Comparison of ENCODE assay signal across 1 cellular context in genomic region chr2:53970898-53971681, GRCh38.
TF ChIP-seq lines count a peak whose summit lies in the region.

A gene with protein sequence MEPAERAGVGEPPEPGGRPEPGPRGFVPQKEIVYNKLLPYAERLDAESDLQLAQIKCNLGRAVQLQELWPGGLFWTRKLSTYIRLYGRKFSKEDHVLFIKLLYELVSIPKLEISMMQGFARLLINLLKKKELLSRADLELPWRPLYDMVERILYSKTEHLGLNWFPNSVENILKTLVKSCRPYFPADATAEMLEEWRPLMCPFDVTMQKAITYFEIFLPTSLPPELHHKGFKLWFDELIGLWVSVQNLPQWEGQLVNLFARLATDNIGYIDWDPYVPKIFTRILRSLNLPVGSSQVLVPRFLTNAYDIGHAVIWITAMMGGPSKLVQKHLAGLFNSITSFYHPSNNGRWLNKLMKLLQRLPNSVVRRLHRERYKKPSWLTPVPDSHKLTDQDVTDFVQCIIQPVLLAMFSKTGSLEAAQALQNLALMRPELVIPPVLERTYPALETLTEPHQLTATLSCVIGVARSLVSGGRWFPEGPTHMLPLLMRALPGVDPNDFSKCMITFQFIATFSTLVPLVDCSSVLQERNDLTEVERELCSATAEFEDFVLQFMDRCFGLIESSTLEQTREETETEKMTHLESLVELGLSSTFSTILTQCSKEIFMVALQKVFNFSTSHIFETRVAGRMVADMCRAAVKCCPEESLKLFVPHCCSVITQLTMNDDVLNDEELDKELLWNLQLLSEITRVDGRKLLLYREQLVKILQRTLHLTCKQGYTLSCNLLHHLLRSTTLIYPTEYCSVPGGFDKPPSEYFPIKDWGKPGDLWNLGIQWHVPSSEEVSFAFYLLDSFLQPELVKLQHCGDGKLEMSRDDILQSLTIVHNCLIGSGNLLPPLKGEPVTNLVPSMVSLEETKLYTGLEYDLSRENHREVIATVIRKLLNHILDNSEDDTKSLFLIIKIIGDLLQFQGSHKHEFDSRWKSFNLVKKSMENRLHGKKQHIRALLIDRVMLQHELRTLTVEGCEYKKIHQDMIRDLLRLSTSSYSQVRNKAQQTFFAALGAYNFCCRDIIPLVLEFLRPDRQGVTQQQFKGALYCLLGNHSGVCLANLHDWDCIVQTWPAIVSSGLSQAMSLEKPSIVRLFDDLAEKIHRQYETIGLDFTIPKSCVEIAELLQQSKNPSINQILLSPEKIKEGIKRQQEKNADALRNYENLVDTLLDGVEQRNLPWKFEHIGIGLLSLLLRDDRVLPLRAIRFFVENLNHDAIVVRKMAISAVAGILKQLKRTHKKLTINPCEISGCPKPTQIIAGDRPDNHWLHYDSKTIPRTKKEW (N-terminal part only) (minus strand): TSS chr2:53970993. CDS start chr2:53970784, 209 bp downstream.

TF ChIP-seq in K562, 482 proteins besides CTCF, POLR2A, EP300 and RAD21 (continued from another document and continues in another):
- TF ChIP-seq, protein P1, sequence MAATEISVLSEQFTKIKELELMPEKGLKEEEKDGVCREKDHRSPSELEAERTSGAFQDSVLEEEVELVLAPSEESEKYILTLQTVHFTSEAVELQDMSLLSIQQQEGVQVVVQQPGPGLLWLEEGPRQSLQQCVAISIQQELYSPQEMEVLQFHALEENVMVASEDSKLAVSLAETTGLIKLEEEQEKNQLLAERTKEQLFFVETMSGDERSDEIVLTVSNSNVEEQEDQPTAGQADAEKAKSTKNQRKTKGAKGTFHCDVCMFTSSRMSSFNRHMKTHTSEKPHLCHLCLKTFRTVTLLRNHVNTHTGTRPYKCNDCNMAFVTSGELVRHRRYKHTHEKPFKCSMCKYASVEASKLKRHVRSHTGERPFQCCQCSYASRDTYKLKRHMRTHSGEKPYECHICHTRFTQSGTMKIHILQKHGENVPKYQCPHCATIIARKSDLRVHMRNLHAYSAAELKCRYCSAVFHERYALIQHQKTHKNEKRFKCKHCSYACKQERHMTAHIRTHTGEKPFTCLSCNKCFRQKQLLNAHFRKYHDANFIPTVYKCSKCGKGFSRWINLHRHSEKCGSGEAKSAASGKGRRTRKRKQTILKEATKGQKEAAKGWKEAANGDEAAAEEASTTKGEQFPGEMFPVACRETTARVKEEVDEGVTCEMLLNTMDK (IDR thresholded peaks at IDR 0.05; ENCODE audit: borderline replicate concordance, insufficient read depth, low read depth, low read length, poor library complexity, severe bottlenecking): no peak
- TF ChIP-seq GTF2E2 (tag; IDR thresholded peaks at IDR 0.05): no peak
- TF ChIP-seq ILF3 (IDR thresholded peaks at IDR 0.05; ENCODE audit: borderline replicate concordance): no peak
- no peak for TF ChIP-seq ZNF551 (CRISPR knock-in tag; IDR thresholded peaks at IDR 0.05)
- peak; percentile 73 for TF ChIP-seq FUS (optimal IDR thresholded peaks at IDR 0.05; ENCODE audit: low read depth, low read length)
- 0 out of 2 replicates have a peak, but pooled peaks have one; percentile 40 for TF ChIP-seq HNRNPL (IDR thresholded peaks at IDR 0.05; ENCODE audit: low read depth, low read length)
- no peak for TF ChIP-seq LCOR (CRISPR knock-in tag; IDR thresholded peaks at IDR 0.05)
- TF ChIP-seq SP2 (IDR thresholded peaks at IDR 0.05; ENCODE audit: extremely low read depth, low read depth, low read length, poor library complexity, severe bottlenecking): no peak
- peak; percentile 70 for TF ChIP-seq MAX (CRISPR knock-in tag; IDR thresholded peaks at IDR 0.05)
- 0 out of 2 replicates have a peak, but pooled peaks have one; percentile 28 for TF ChIP-seq FOSL1 (tag; conservative IDR thresholded peaks at IDR 0.05)
- TF ChIP-seq RAD51 (IDR thresholded peaks at IDR 0.05; ENCODE audit: borderline replicate concordance, low read depth): no peak
- peak; percentile 29 for TF ChIP-seq PHF20 (IDR thresholded peaks at IDR 0.05; ENCODE audit: partially characterized antibody)
- peak; percentile 79 for TF ChIP-seq TAF1 (IDR thresholded peaks at IDR 0.05; ENCODE audit: control insufficient read depth, extremely low read depth, insufficient read depth, low read length, severe bottlenecking)
- TF ChIP-seq MEF2A (IDR thresholded peaks at IDR 0.05; ENCODE audit: control insufficient read depth, low read depth, low read length): no peak
- TF ChIP-seq ZNF282 (CRISPR knock-in tag; IDR thresholded peaks at IDR 0.05): no peak
- TF ChIP-seq, protein P2, sequence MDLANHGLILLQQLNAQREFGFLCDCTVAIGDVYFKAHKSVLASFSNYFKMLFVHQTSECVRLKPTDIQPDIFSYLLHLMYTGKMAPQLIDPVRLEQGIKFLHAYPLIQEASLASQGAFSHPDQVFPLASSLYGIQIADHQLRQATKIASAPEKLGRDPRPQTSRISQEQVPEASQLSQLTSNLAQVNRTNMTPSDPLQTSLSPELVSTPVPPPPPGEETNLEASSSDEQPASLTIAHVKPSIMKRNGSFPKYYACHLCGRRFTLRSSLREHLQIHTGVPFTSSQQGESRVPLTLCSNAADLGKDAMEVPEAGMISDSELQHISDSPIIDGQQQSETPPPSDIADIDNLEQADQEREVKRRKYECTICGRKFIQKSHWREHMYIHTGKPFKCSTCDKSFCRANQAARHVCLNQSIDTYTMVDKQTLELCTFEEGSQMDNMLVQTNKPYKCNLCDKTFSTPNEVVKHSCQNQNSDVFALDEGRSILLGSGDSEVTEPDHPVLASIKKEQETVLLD (IDR thresholded peaks at IDR 0.05): no peak
- no peak for TF ChIP-seq MYNN (IDR thresholded peaks at IDR 0.05)
- TF ChIP-seq MYNN (CRISPR knock-in tag; IDR thresholded peaks at IDR 0.05): no peak
- TF ChIP-seq NRF1 (conservative IDR thresholded peaks at IDR 0.05 in 1 of 2, IDR thresholded peaks at IDR 0.05 in 1 of 2): peak; percentile 31; a peak in 2 of 4 replicates
- TF ChIP-seq FOXP1 (CRISPR knock-in tag; IDR thresholded peaks at IDR 0.05): peak; percentile 38; the same call in 1 of the 2 replicates
- TF ChIP-seq KAT7 (CRISPR knock-in tag; IDR thresholded peaks at IDR 0.05; ENCODE audit: borderline replicate concordance): peak; percentile 54; the same call in 1 of the 2 replicates
- TF ChIP-seq L3MBTL2 (IDR thresholded peaks at IDR 0.05): peak; percentile 78
- no peak for TF ChIP-seq ZNF407 (IDR thresholded peaks at IDR 0.05; ENCODE audit: low read depth)
- no peak for TF ChIP-seq MITF (IDR thresholded peaks at IDR 0.05)
- no peak for TF ChIP-seq HDAC6 (IDR thresholded peaks at IDR 0.05; ENCODE audit: low read depth, low read length)
- peak; percentile 19 to 81; a peak in 1 of 4 replicates for TF ChIP-seq UBTF (IDR thresholded peaks at IDR 0.05; ENCODE audit: borderline replicate concordance in 1 of 2, low read depth in 2 of 2, low read length in 2 of 2)
- TF ChIP-seq SMAD1 (IDR thresholded peaks at IDR 0.05; ENCODE audit: low read depth, low read length, partially characterized antibody): peak; percentile 50
- TF ChIP-seq, protein P3, sequence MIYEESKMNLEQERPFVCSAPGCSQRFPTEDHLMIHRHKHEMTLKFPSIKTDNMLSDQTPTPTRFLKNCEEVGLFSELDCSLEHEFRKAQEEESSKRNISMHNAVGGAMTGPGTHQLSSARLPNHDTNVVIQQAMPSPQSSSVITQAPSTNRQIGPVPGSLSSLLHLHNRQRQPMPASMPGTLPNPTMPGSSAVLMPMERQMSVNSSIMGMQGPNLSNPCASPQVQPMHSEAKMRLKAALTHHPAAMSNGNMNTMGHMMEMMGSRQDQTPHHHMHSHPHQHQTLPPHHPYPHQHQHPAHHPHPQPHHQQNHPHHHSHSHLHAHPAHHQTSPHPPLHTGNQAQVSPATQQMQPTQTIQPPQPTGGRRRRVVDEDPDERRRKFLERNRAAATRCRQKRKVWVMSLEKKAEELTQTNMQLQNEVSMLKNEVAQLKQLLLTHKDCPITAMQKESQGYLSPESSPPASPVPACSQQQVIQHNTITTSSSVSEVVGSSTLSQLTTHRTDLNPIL (CRISPR knock-in tag; IDR thresholded peaks at IDR 0.05): no peak
- peak; percentile 93 for TF ChIP-seq POLR2AphosphoS5 (IDR thresholded peaks at IDR 0.05; ENCODE audit: control insufficient read depth, insufficient read depth, low read depth, low read length)
- 0 out of 2 replicates have a peak, but pooled peaks have one; percentile 43 for TF ChIP-seq NBN (IDR thresholded peaks at IDR 0.05; ENCODE audit: low read depth)
- TF ChIP-seq FOS (IDR thresholded peaks at IDR 0.05; ENCODE audit: extremely low read depth, insufficient read length): no peak
- TF ChIP-seq FOXA1 (IDR thresholded peaks at IDR 0.05; ENCODE audit: borderline replicate concordance): no peak
- peak; percentile 57 to 75; a peak in 3 of 4 replicates for TF ChIP-seq MAZ (CRISPR knock-in tag; conservative IDR thresholded peaks at IDR 0.05 in 1 of 2, IDR thresholded peaks at IDR 0.05 in 1 of 2)
- TF ChIP-seq XRCC5 (IDR thresholded peaks at IDR 0.05; ENCODE audit: low read depth, low read length): no peak
- no peak for TF ChIP-seq MTA2 (IDR thresholded peaks at IDR 0.05; ENCODE audit: low read depth)
